Comparison of ENCODE assay signal across 8 cellular contexts in genomic region chr11:7673724-7674434, GRCh38. TPM values are rescaled to one million over a fixed set of nuclear protein-coding genes. Genes with fewer than 3 reads are reported as not detected.
DNase-seq lines count a peak whose midpoint lies in the region; ATAC-seq lines count a peak whose summit lies in the region.

No MANE protein-coding gene starts in this region.

- H3K27ac Mint-ChIP-seq in T-helper 1 cell treated with Interleukin-12 subunit alpha and Interleukin-12 subunit beta and Interleukin-4 antibody, amounts not matched to agents 30 μg/mL and 1 μg/mL, for 36 hours, result no peak overlapping the region
- H3K27ac Mint-ChIP-seq in effector memory CD8-positive, alpha-beta T cell, result no peak overlapping the region

- intact Hi-C loops in aorta (cut with DNase I), result loop anchor here (5.0 kb wide), 1 partner anchor 162 kb away; the partner anchor contains the start of gene PPFIBP2 (in 2 of the 2)

- no peaks in the 10 kb centered on the region for H3K27me3 ChIP-seq in aorta (ENCODE audit: control insufficient read depth in 1 of 2, insufficient read depth in 2 of 2, low read length in 1 of 2)

- 3 to 4% methylated on average over 58 to 72 of the region's 72 CpGs for WGBS in aorta, 2 donors

- peak overlapping the region; percentile 69 for H3K4me3 Mint-ChIP-seq in T-helper 1 cell treated with Interleukin-12 subunit alpha and Interleukin-12 subunit beta and Interleukin-4 antibody, amounts not matched to agents 30 μg/mL and 1 μg/mL, for 36 hours
- peak overlapping the region; percentile 61 to 67 for H3K4me3 Mint-ChIP-seq in effector memory CD8-positive, alpha-beta T cell

- peak; percentile 44 for ATAC-seq in effector memory CD8-positive, alpha-beta T cell (replicated peaks)
- peak; percentile 55 for ATAC-seq in aorta (ENCODE audit: low FRiP score)

- H3K27me3 Mint-ChIP-seq in T-helper 1 cell treated with Interleukin-12 subunit alpha and Interleukin-12 subunit beta and Interleukin-4 antibody, amounts not matched to agents 30 μg/mL and 1 μg/mL, for 36 hours (ENCODE audit: low read depth), result peaks cover 52% of the 10 kb centered on the region
- peaks cover 78 to 88% of the 10 kb centered on the region in 2 donors for H3K27me3 Mint-ChIP-seq in effector memory CD8-positive, alpha-beta T cell

- no peak for DNase-seq in T-helper 1 cell
- DNase-seq in NCI-H1105 treated with DMSO at 0.1 percent for 48 hours (lab: John Stamatoyannopoulos, UW), result peak; percentile 39
- DNase-seq in effector memory CD8-positive, alpha-beta T cell, result no peak
- DNase-seq in mucosa of gallbladder (ENCODE audit: low spot score), result peak; percentile 28
- peak in 1 of 2 donors; percentile 84 for DNase-seq in aorta
- DNase-seq in kidney tubule cell (ENCODE audit: low spot score), result no peak
- DNase-seq in Kasumi-1 (lab: John Stamatoyannopoulos, UW), result no peak

- no peaks in the 10 kb centered on the region for H3K36me3 ChIP-seq in aorta (ENCODE audit: control insufficient read depth in 1 of 2, insufficient read depth in 2 of 2, low read length in 1 of 2)

- peak overlapping the region; percentile 60 to 80 for H3K4me3 ChIP-seq in aorta (ENCODE audit: low read length in 2 of 2)

- H3K4me1 ChIP-seq in aorta (ENCODE audit: control insufficient read depth in 1 of 2, insufficient read depth in 2 of 2, low read length in 2 of 2), result no peaks in the 10 kb centered on the region

- peaks cover 12% of the 10 kb centered on the region for H3K4me1 Mint-ChIP-seq in T-helper 1 cell treated with Interleukin-12 subunit alpha and Interleukin-12 subunit beta and Interleukin-4 antibody, amounts not matched to agents 30 μg/mL and 1 μg/mL, for 36 hours (ENCODE audit: low read depth)
- H3K4me1 Mint-ChIP-seq in effector memory CD8-positive, alpha-beta T cell (ENCODE audit: low read depth in 2 of 2), result peaks cover 0 to 7% of the 10 kb centered on the region in 2 donors

- H3K36me3 Mint-ChIP-seq in T-helper 1 cell treated with Interleukin-12 subunit alpha and Interleukin-12 subunit beta and Interleukin-4 antibody, amounts not matched to agents 30 μg/mL and 1 μg/mL, for 36 hours (ENCODE audit: low read depth), result no peaks in the 10 kb centered on the region
- H3K36me3 Mint-ChIP-seq in effector memory CD8-positive, alpha-beta T cell (ENCODE audit: insufficient read depth), result no peaks in the 10 kb centered on the region

- no peaks in the 10 kb centered on the region for H3K9me3 ChIP-seq in aorta (ENCODE audit: control insufficient read depth, low read length)

- H3K9me3 Mint-ChIP-seq in T-helper 1 cell treated with Interleukin-12 subunit alpha and Interleukin-12 subunit beta and Interleukin-4 antibody, amounts not matched to agents 30 μg/mL and 1 μg/mL, for 36 hours, result no peaks in the 10 kb centered on the region
- no peaks in the 10 kb centered on the region for H3K9me3 Mint-ChIP-seq in effector memory CD8-positive, alpha-beta T cell

- H3K27ac ChIP-seq in aorta (ENCODE audit: low read depth in 1 of 2, low read length in 2 of 2), result peak overlapping the region in 1 of 2 donors; percentile 43

RNA-seq across cellular contexts. Expression of gene CYB5R2, which starts 0.6 kb away (rescaled TPM):
- total RNA-seq in mucosa of gallbladder, result 8.1 TPM
- 10 to 100 TPM in 1 of 2 donors, 1 to 10 TPM in 1; 8.3 to 10.1 TPM for total RNA-seq in aorta
- polyA plus RNA-seq in aorta, result 10 to 100 TPM; 20.0 to 27.6 TPM

RNA-seq across cellular contexts. Expression of gene OVCH2, which starts 32.4 kb away (rescaled TPM):
- total RNA-seq in mucosa of gallbladder (0.20 TPM), aorta (under 1 TPM in 1 of 2 donors, not detected in 1; 0.75 TPM)
- under 1 TPM in 1 of 2 donors, not detected in 1; 0.31 TPM for polyA plus RNA-seq in aorta

Comparison
In these comparisons a context has a peak if more than half of its experiments do, and no peak if none do; other contexts are left out.
1. DNase-seq: peak in NCI-H1105 treated with DMSO at 0.1 percent for 48 hours (single experiment) and mucosa of gallbladder (single experiment); none in T-helper 1 cell (0 of 5), effector memory CD8-positive, alpha-beta T cell (0 of 3), kidney tubule cell (single experiment) and Kasumi-1 (0 of 2).